In the genomic region with DNA sequence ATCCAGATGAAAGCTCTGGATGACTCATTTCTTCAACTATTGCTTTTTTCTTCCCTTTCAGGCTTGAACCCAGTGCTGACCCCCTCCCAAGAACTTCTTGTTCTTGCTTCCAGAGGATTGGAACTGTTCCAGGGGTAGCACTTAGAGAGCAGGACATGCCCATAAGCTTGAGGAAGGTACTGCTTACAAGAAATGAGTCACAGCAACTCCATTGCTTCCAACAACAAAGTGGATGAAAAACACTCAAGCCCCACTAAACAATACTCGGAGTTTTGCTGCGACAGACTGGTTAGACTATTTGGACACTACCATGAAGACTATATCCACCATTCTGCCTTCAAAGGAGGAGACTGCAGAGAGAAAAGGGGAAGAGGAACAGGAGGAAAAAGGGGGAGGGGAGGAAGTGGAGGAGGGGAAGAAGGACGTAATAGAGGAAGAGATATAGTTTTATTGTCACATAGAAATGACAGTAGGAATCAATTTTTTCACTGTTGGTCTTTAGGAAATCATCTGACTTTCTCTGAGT, we compare ENCODE assay signal across 9 cellular contexts. TPM values are rescaled to one million over a fixed set of nuclear protein-coding genes. Genes with fewer than 3 reads are reported as not detected.
DNase-seq lines count a peak whose midpoint lies in the region; ATAC-seq and TF ChIP-seq lines count a peak whose summit lies in the region.
"Had no signal": no experiment of that assay in that cellular context is flagged by ENCODE, and none has a peak within 500 bp of the region (broad histone marks: within the 10 kb centered on the region; RNA-seq: fewer than 3 reads in every experiment).

No MANE protein-coding gene starts in this region.

- H3K9me3 Mint-ChIP-seq in neural progenitor cell, result no peaks in the 10 kb centered on the region

- H4K20me1 ChIP-seq in mammary epithelial cell (ENCODE audit: insufficient read depth, low read length) (peaks cover 2% of the 10 kb centered on the region), neural progenitor cell (ENCODE audit: low read depth) (peaks cover 25% of the 10 kb centered on the region)

- H3K18ac ChIP-seq in neuronal stem cell (ENCODE audit: low read length), result no peak overlapping the region

- H3K4me3 ChIP-seq in mammary epithelial cell (replicated peaks in 1 of 3; ENCODE audit: insufficient read depth in 1 of 3, low read depth in 2 of 3, low read length in 3 of 3) (no peak overlapping the region), neural progenitor cell (peak overlapping the region; percentile 74), neuronal stem cell (ENCODE audit: low read length in 2 of 2) (no peak overlapping the region)

- peaks cover 5% of the 10 kb centered on the region for H3K36me3 Mint-ChIP-seq in neural progenitor cell

- 79% methylated on average over 3 of the region's 3 CpGs for WGBS in mammary epithelial cell (ENCODE audit: low coverage, missing lambda C conversion rate)
- 100% methylated on average over 1 of the region's 3 CpGs; no CpG with 5 or more reads in 1 of the 2 donors for WGBS in neuronal stem cell (ENCODE audit: extremely low coverage in 2 of 2, insufficient read length in 2 of 2, insufficient replicate concordance in 1 of 2), 2 donors

- dilution Hi-C loops in mammary epithelial cell (cut with HindIII; ENCODE audit: low sequenced_read_pairs), result no loop called here

- intact Hi-C loops in mammary epithelial cell (cut with micrococcal nuclease), result loop anchor here (5.0 to 10.0 kb wide), 2 partner anchors 779 to 922 kb away; no protein-coding TSS in a partner anchor

- no peak overlapping the region for H3K23ac ChIP-seq in neuronal stem cell (ENCODE audit: low read depth, low read length, poor library complexity)

- no peak for ATAC-seq in GM18873 (IDR thresholded peaks at IDR 0.05; ENCODE audit: low FRiP score, unreplicated experiment)

- H4K91ac ChIP-seq in neuronal stem cell (ENCODE audit: low read depth, low read length, poor library complexity), result no peak overlapping the region

- in situ Hi-C loops in mammary epithelial cell (cut with MboI; ENCODE audit: low sequenced_read_pairs in 2 of 2), result no loop called here

- no peak overlapping the region for H3K27ac ChIP-seq in mammary epithelial cell (ENCODE audit: insufficient read depth, low read depth, low read length)
- H3K27ac ChIP-seq in neural progenitor cell, result no peak overlapping the region
- no peak overlapping the region for H3K27ac ChIP-seq in neuronal stem cell (replicated peaks; ENCODE audit: low read length)

- no peak overlapping the region for H3K9ac ChIP-seq in mammary epithelial cell (ENCODE audit: insufficient read depth, low read length)
- no peak overlapping the region for H3K9ac ChIP-seq in neural progenitor cell
- no peak overlapping the region for H3K9ac ChIP-seq in neuronal stem cell (ENCODE audit: low read depth, low read length, poor library complexity)

- peaks cover 14% of the 10 kb centered on the region for H3K4me1 ChIP-seq in mammary epithelial cell (ENCODE audit: insufficient read depth, low read length)
- H3K4me1 ChIP-seq in neural progenitor cell, result peaks cover 13% of the 10 kb centered on the region
- H3K4me1 ChIP-seq in neuronal stem cell (ENCODE audit: control insufficient read depth in 2 of 2, insufficient read depth in 1 of 2, low read depth in 1 of 2, low read length in 2 of 2), result peaks cover 2 to 10% of the 10 kb centered on the region in 2 donors

- no peak overlapping the region for H2AK5ac ChIP-seq in neuronal stem cell (ENCODE audit: low read depth, low read length)

- H3F3A ChIP-seq in neural progenitor cell (ENCODE audit: low read depth), result peaks cover 15% of the 10 kb centered on the region

- H3K4me2 ChIP-seq in mammary epithelial cell (ENCODE audit: insufficient read depth, low read depth, low read length) (peak overlapping the region; percentile 83), neural progenitor cell (no peak overlapping the region), neuronal stem cell (ENCODE audit: insufficient read depth, low read length, poor library complexity, severe bottlenecking) (no peak overlapping the region)

- H3K27ac Mint-ChIP-seq in neural progenitor cell, result no peak overlapping the region

- no TSS peak for BruUV-seq in mammary epithelial cell (replicated peaks; lab: Mats Ljungman, UMichigan)

- H2BK12ac ChIP-seq in neuronal stem cell (ENCODE audit: low read length), result no peak overlapping the region

- H4K8ac ChIP-seq in neuronal stem cell (ENCODE audit: low read depth, low read length), result no peak overlapping the region

- H3K27me3 Mint-ChIP-seq in neural progenitor cell (ENCODE audit: insufficient read depth, low read depth), result peaks cover 10% of the 10 kb centered on the region

- H3K27me3 ChIP-seq in mammary epithelial cell (ENCODE audit: insufficient read depth, low read length) (no peaks in the 10 kb centered on the region), neural progenitor cell (peaks cover 29% of the 10 kb centered on the region), neuronal stem cell (ENCODE audit: control insufficient read depth in 3 of 3, insufficient read depth in 3 of 3, low read depth in 1 of 3, low read length in 3 of 3) (peaks cover 0 to 12% (median 0%) of the 10 kb centered on the region in 3 experiments)

- TF ChIP-seq CTCF in mammary epithelial cell (conservative IDR thresholded peaks at IDR 0.05 in 1 of 2, IDR thresholded peaks at IDR 0.05 in 1 of 2; ENCODE audit: extremely low read depth in 1 of 2, insufficient read depth in 1 of 2, low read depth in 1 of 2, low read length in 2 of 2) (no peak), neural progenitor cell (IDR thresholded peaks at IDR 0.05) (no peak)

- CTCF ChIA-PET in mammary epithelial cell (lab: Charles Lee; ENCODE audit: low non-redundant PET), result no interaction called here

- H3K79me2 ChIP-seq in mammary epithelial cell (ENCODE audit: insufficient read depth, low read length) (peaks cover 27% of the 10 kb centered on the region), neural progenitor cell (ENCODE audit: low read depth) (peaks cover 27% of the 10 kb centered on the region)

- H3K14ac ChIP-seq in neuronal stem cell (ENCODE audit: low read length), result no peak overlapping the region

- H2BK5ac ChIP-seq in neuronal stem cell (ENCODE audit: low read length), result no peak overlapping the region

- peak overlapping the region; percentile 98 for H3K4me3 Mint-ChIP-seq in neural progenitor cell

- H3K79me1 ChIP-seq in neuronal stem cell (ENCODE audit: low read depth, low read length), result no peaks in the 10 kb centered on the region

- peaks cover 14% of the 10 kb centered on the region for H3K4me1 Mint-ChIP-seq in neural progenitor cell

- H2AFZ ChIP-seq in mammary epithelial cell (ENCODE audit: low read depth, low read length) (no peak overlapping the region), neural progenitor cell (replicated peaks) (no peak overlapping the region), neuronal stem cell (ENCODE audit: low read length) (no peak overlapping the region)

- no peak overlapping the region for H2BK120ac ChIP-seq in neuronal stem cell (ENCODE audit: low read depth, low read length)

- H2BK15ac ChIP-seq in neuronal stem cell (ENCODE audit: low read length), result no peak overlapping the region

- H3K36me3 ChIP-seq in mammary epithelial cell (ENCODE audit: insufficient read depth, low read length) (no peaks in the 10 kb centered on the region), neural progenitor cell (no peaks in the 10 kb centered on the region), neuronal stem cell (replicated peaks in 1 of 2; ENCODE audit: control insufficient read depth in 2 of 2, insufficient read depth in 2 of 2, low read length in 2 of 2) (no peaks in the 10 kb centered on the region)

- H3K4ac ChIP-seq in neuronal stem cell (ENCODE audit: low read length), result no peak overlapping the region

- H3K9me3 ChIP-seq in mammary epithelial cell (replicated peaks; ENCODE audit: insufficient read depth, low read length) (no peaks in the 10 kb centered on the region), neural progenitor cell (ENCODE audit: low read depth) (no peaks in the 10 kb centered on the region), neuronal stem cell (replicated peaks in 1 of 2; ENCODE audit: control insufficient read depth in 2 of 2, insufficient read depth in 1 of 2, low read depth in 1 of 2, low read length in 2 of 2) (no peaks in the 10 kb centered on the region)

- peak; percentile 66 for DNase-seq in GF-D8 (lab: John Stamatoyannopoulos, UW)
- DNase-seq in NCI-H69 (lab: John Stamatoyannopoulos, UW), result peak; percentile 32
- DNase-seq in mammary epithelial cell, result peak; percentile 32
- no peak for DNase-seq in neural progenitor cell (ENCODE audit: low spot score)
- no peak for DNase-seq in neuronal stem cell (ENCODE audit: low spot score)
- DNase-seq in NCI-H2081 (lab: John Stamatoyannopoulos, UW), result no peak
- DNase-seq in stimulated activated CD4-positive, alpha-beta T cell treated with anti-CD3 and anti-CD28 coated beads, Interleukin-4, amount 100 ng/mL, for 24 hours, result no peak
- DNase-seq: effector CD4-positive, alpha-beta T cell had no signal

RNA-seq across cellular contexts. Expression of gene EPC2, which starts 1.6 kb away (rescaled TPM):
- 10 to 100 TPM; 17.3 to 20.6 TPM for total RNA-seq in mammary epithelial cell
- polyA plus RNA-seq in mammary epithelial cell, result 7.3 TPM
- polyA minus RNA-seq in mammary epithelial cell, result 8.3 TPM
- 28.0 and 39.3 TPM in 2 replicates for total RNA-seq in neural progenitor cell (ENCODE audit: low replicate concordance)
- polyA plus RNA-seq in neuronal stem cell (2013, experiment 1 of 2), result 19.9 TPM
- 20.6 TPM for polyA plus RNA-seq in neuronal stem cell (2013, experiment 2 of 2)

Comparison
In these comparisons a context has a peak if more than half of its experiments do, and no peak if none do; other contexts are left out.
1. DNase-seq: peak in GF-D8 (single experiment), NCI-H69 (single experiment) and mammary epithelial cell (single experiment); none in neural progenitor cell (single experiment), neuronal stem cell (single experiment), NCI-H2081 (0 of 2) and stimulated activated CD4-positive, alpha-beta T cell treated with anti-CD3 and anti-CD28 coated beads, Interleukin-4, amount 100 ng/mL, for 24 hours (single experiment).